Comparison of ENCODE assay signal across 19 cellular contexts in genomic region chr20:60583741-60584140, GRCh38.
DNase-seq lines count a peak whose midpoint lies in the region; ATAC-seq and FAIRE-seq lines count a peak whose summit lies in the region.
"Had no signal": no experiment of that assay in that cellular context is flagged by ENCODE, and none has a peak within 500 bp of the region (broad histone marks: within the 10 kb centered on the region; RNA-seq: fewer than 3 reads in every experiment).

No MANE protein-coding gene starts in this region.

- H3K4me1 Mint-ChIP-seq in T-helper 2 cell treated with Interferon-gamma antibody and Interleukin-4, amounts not matched to agents 5 μg/mL and 100 μg/mL, for 36 hours (ENCODE audit: low read depth) = no peaks in the 10 kb centered on the region
- H3K4me1 Mint-ChIP-seq: B cell had no signal

- DNase-seq in Ammon's horn (ENCODE audit: low spot score) (peak; percentile 81), RKO (ENCODE audit: low spot score) (peak; percentile 46), epidermal melanocyte (ENCODE audit: insufficient read length, low spot score) (peak; percentile 53), inferior parietal cortex (ENCODE audit: extremely low spot score) (peak; percentile 38), HTR-8/SVneo (ENCODE audit: insufficient read length, low spot score) (no peak), urothelium cell line (ENCODE audit: low spot score) (no peak)
- no peak for DNase-seq in T-helper 2 cell treated with Interferon-gamma antibody and Interleukin-4, amounts not matched to agents 5 μg/mL and 100 μg/mL, for 36 hours (ENCODE audit: low spot score)
- DNase-seq: CD4-positive, alpha-beta T cell; DND-41; GDM1; Karpas-422; NCI-H2029; NCI-H526 treated with DMSO at 0.1 percent for 48 hours; NK-92 treated with Interleukin-12 subunit alpha and Interleukin-12 subunit beta, amount 100 ng/mL, for 24 hours; PC-9; SHP77 treated with DMSO at 0.1 percent for 48 hours had no signal

- no peak for FAIRE-seq in HTR-8/SVneo (lab: Jason Lieb, UNC)
- FAIRE-seq in urothelium cell line (lab: Jason Lieb, UNC) = no peak
- FAIRE-seq: H54 had no signal

- H3K27ac Mint-ChIP-seq in T-helper 2 cell treated with Interferon-gamma antibody and Interleukin-4, amounts not matched to agents 5 μg/mL and 100 μg/mL, for 36 hours = no peak overlapping the region
- H3K27ac Mint-ChIP-seq: B cell; CD4-positive, alpha-beta T cell had no signal

- no peak overlapping the region for H3K4me3 Mint-ChIP-seq in T-helper 2 cell treated with Interferon-gamma antibody and Interleukin-4, amounts not matched to agents 5 μg/mL and 100 μg/mL, for 36 hours
- H3K4me3 Mint-ChIP-seq: B cell; CD4-positive, alpha-beta T cell had no signal

- no peaks in the 10 kb centered on the region for H3K36me3 Mint-ChIP-seq in T-helper 2 cell treated with Interferon-gamma antibody and Interleukin-4, amounts not matched to agents 5 μg/mL and 100 μg/mL, for 36 hours (ENCODE audit: low read depth)

- no peaks in the 10 kb centered on the region for H3K9me3 Mint-ChIP-seq in T-helper 2 cell treated with Interferon-gamma antibody and Interleukin-4, amounts not matched to agents 5 μg/mL and 100 μg/mL, for 36 hours
- H3K9me3 Mint-ChIP-seq: CD4-positive, alpha-beta T cell had no signal

- H3K27me3 Mint-ChIP-seq in T-helper 2 cell treated with Interferon-gamma antibody and Interleukin-4, amounts not matched to agents 5 μg/mL and 100 μg/mL, for 36 hours (ENCODE audit: low read depth) = no peaks in the 10 kb centered on the region
- H3K27me3 Mint-ChIP-seq: B cell had no signal

- ATAC-seq in HG03025 (IDR thresholded peaks at IDR 0.05; ENCODE audit: low FRiP score, unreplicated experiment) = no peak

Comparison
In these comparisons a context has a peak if more than half of its experiments do, and no peak if none do; other contexts are left out.
1. DNase-seq: peak in Ammon's horn (single experiment), RKO (single experiment), epidermal melanocyte (single experiment) and inferior parietal cortex (single experiment); none in HTR-8/SVneo (single experiment), urothelium cell line (single experiment) and T-helper 2 cell treated with Interferon-gamma antibody and Interleukin-4, amounts not matched to agents 5 μg/mL and 100 μg/mL, for 36 hours (single experiment).